8 cellular contexts compared by ENCODE assay signal in genomic region chr20:59751075-59751711, GRCh38.
DNase-seq lines count a peak whose midpoint lies in the region; ATAC-seq and TF ChIP-seq lines count a peak whose summit lies in the region.

No MANE protein-coding gene starts in this region.

- no peak overlapping the region for H3K4me3 Mint-ChIP-seq in endothelial cell (ENCODE audit: unreplicated experiment)

- H3K9me3 ChIP-seq in RWPE2 (ENCODE audit: severe bottlenecking): no peaks in the 10 kb centered on the region
- no peaks in the 10 kb centered on the region for H3K9me3 ChIP-seq in vagina

- intact Hi-C loops in vagina (cut with DNase I): no loop called here

- TF ChIP-seq CTCF in RWPE2 (IDR thresholded peaks at IDR 0.05; ENCODE audit: poor library complexity, severe bottlenecking) (peak; percentile 96), endothelial cell (IDR thresholded peaks at IDR 0.05; ENCODE audit: unreplicated experiment) (peak; percentile 77), vagina (IDR thresholded peaks at IDR 0.05) (peak; percentile 2 to 27 (median 26))

- H3K9me3 Mint-ChIP-seq in endothelial cell (ENCODE audit: unreplicated experiment): no peaks in the 10 kb centered on the region

- DNase-seq in COLO829 (ENCODE audit: low spot score) (peak; percentile 82), HT1080 (ENCODE audit: low read depth) (peak; percentile 40), RWPE2 (ENCODE audit: low spot score) (no peak), endothelial cell (ENCODE audit: low spot score) (peak; percentile 90), mucosa of gallbladder (ENCODE audit: low spot score) (peak; percentile 70), vagina (ENCODE audit: extremely low spot score in 2 of 2) (no peak)

- H3K36me3 ChIP-seq in RWPE2 (ENCODE audit: low read depth) (no peaks in the 10 kb centered on the region), vagina (no peaks in the 10 kb centered on the region)

- H3K4me3 ChIP-seq in RWPE2 (ENCODE audit: severe bottlenecking) (no peak overlapping the region), vagina (no peak overlapping the region)

- no peaks in the 10 kb centered on the region for H3K27me3 Mint-ChIP-seq in endothelial cell (ENCODE audit: unreplicated experiment)

- ATAC-seq in GM18511 (IDR thresholded peaks at IDR 0.05; ENCODE audit: unreplicated experiment) (peak; percentile 57), RWPE2 (ENCODE audit: low read depth) (peak; percentile 75), GM21447 (IDR thresholded peaks at IDR 0.05; ENCODE audit: unreplicated experiment) (no peak)

- no peak overlapping the region for H3K27ac ChIP-seq in RWPE2 (ENCODE audit: poor library complexity, severe bottlenecking)
- H3K27ac ChIP-seq in vagina: no peak overlapping the region

- H3K27me3 ChIP-seq in RWPE2 (ENCODE audit: insufficient read depth, poor library complexity, severe bottlenecking) (peaks cover 98% of the 10 kb centered on the region), vagina (no peaks in the 10 kb centered on the region)

- TF ChIP-seq POLR2A in vagina (IDR thresholded peaks at IDR 0.05): no peak

- H3K4me1 ChIP-seq in RWPE2 (ENCODE audit: insufficient read depth, poor library complexity, severe bottlenecking) (no peaks in the 10 kb centered on the region), vagina (peaks cover 12% of the 10 kb centered on the region)

- H3K27ac Mint-ChIP-seq in endothelial cell (ENCODE audit: unreplicated experiment): no peak overlapping the region

- H3K4me1 Mint-ChIP-seq in endothelial cell (ENCODE audit: unreplicated experiment): peaks cover 4% of the 10 kb centered on the region

- H3K36me3 Mint-ChIP-seq in endothelial cell (ENCODE audit: low read depth, unreplicated experiment): no peaks in the 10 kb centered on the region

Comparison
In these comparisons a context has a peak if more than half of its experiments do, and no peak if none do; other contexts are left out.
1. DNase-seq: peak in COLO829 (single experiment), HT1080 (single experiment), endothelial cell (single experiment) and mucosa of gallbladder (single experiment); none in RWPE2 (single experiment) and vagina (0 of 2).
2. CTCF ChIP-seq: peak in every context shown above with its lines; median percentile 96 in RWPE2; 77 in endothelial cell; 26 in vagina.